In the genomic region with DNA sequence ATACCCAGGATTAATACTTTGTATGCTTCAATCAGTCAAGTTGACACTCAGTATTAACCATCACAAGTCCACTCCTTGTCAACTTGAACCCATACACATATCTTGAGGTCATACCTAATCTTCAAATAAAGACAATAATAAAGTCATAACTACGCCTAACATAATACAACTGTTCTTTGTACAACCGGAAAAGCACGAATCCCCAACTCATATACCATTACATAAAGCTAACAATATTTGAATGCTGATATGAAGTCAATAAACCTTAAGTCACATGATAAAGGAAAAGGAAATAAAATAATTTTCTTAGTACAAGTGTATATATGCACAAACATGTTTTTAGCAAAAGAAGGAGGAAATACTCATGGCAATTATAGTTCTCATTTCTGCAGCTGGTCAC, we compare ENCODE assay signal across 35 cellular contexts.
DNase-seq lines count a peak whose midpoint lies in the region; ATAC-seq, FAIRE-seq and TF ChIP-seq lines count a peak whose summit lies in the region.
"Had no signal": no experiment of that assay in that cellular context is flagged by ENCODE, and none has a peak within 500 bp of the region (broad histone marks: within the 10 kb centered on the region; RNA-seq: fewer than 3 reads in every experiment).

No MANE protein-coding gene starts in this region.

- no peak overlapping the region for H3K4me2 ChIP-seq in Karpas-422 (ENCODE audit: low read depth, low read length, poor library complexity, severe bottlenecking)
- H3K4me2 ChIP-seq: A549; BLaER1; BLaER1 treated with 17β-estradiol and CSF1 and Interleukin-3, amounts not matched to agents 10 nM and 100 nM had no signal

- H3K27me3 ChIP-seq in Karpas-422 (ENCODE audit: low read length) (no peaks in the 10 kb centered on the region), brain microvascular endothelial cell (replicated peaks) (no peaks in the 10 kb centered on the region)
- H3K27me3 ChIP-seq: BE2C; BLaER1; BLaER1 treated with 17β-estradiol and CSF1 and Interleukin-3, amounts not matched to agents 10 nM and 100 nM had no signal

- intact Hi-C loops in left colon (cut with DNase I, micrococcal nuclease) = no loop called here
- intact Hi-C loops in mucosa of descending colon (cut with DNase I, micrococcal nuclease) = no loop called here

- no peak for DNase-seq in Karpas-422
- no peak for DNase-seq in left colon
- DNase-seq in mucosa of descending colon = peak in 1 of 3 donors; percentile 14
- DNase-seq in activated CD8-positive, alpha-beta memory T cell treated with anti-CD3 and anti-CD28 coated beads, Interleukin-2, amount 50 U/mL, for 4 hours = no peak
- no peak for DNase-seq in germinal center (ENCODE audit: low spot score)
- DNase-seq in inferior parietal cortex (ENCODE audit: extremely low spot score) = no peak
- no peak for DNase-seq in brain microvascular endothelial cell
- DNase-seq: 8988T; ACHN; AML-193; BE2C; C1 segment of cervical spinal cord; Caco-2; Calu3; CD4-positive, alpha-beta memory T cell; CD4-positive, alpha-beta T cell; CD4-positive, CD25-positive, alpha-beta regulatory T cell; CD8-positive, alpha-beta memory T cell; CD8-positive, alpha-beta T cell; COR-L47; DMS 273 treated with DMSO at 0.1 percent for 48 hours; DMS153; DMS53; DMS79; DMS79 treated with DMSO at 0.1 percent for 48 hours; DND-41; EL had no signal

- H3K9me3 ChIP-seq in Karpas-422 (ENCODE audit: low read length) = no peaks in the 10 kb centered on the region; the same call in 1 of the 2 replicates
- peaks cover 23% of the 10 kb centered on the region for H3K9me3 ChIP-seq in mucosa of descending colon
- H3K9me3 ChIP-seq: BE2C, Caco-2 had no signal

- no peaks in the 10 kb centered on the region for H4K20me1 ChIP-seq in Karpas-422 (ENCODE audit: insufficient read depth, low read depth, low read length)
- H4K20me1 ChIP-seq: BLaER1; BLaER1 treated with 17β-estradiol and CSF1 and Interleukin-3, amounts not matched to agents 10 nM and 100 nM had no signal

- no peaks in the 10 kb centered on the region for H3K36me3 ChIP-seq in Karpas-422 (ENCODE audit: insufficient read depth, low read length)
- H3K36me3 ChIP-seq in mucosa of descending colon (ENCODE audit: low read depth) = no peaks in the 10 kb centered on the region
- no peaks in the 10 kb centered on the region for H3K36me3 ChIP-seq in brain microvascular endothelial cell (replicated peaks)
- H3K36me3 ChIP-seq: BE2C; BLaER1; BLaER1 treated with 17β-estradiol and CSF1 and Interleukin-3, amounts not matched to agents 10 nM and 100 nM had no signal

- in situ Hi-C loops in brain microvascular endothelial cell (cut with HindIII; ENCODE audit: low pct_ligation_motif_present, low sequenced_read_pairs) = no loop called here

- TF ChIP-seq CTCF in mucosa of descending colon (IDR thresholded peaks at IDR 0.05) (no peak), brain microvascular endothelial cell (IDR thresholded peaks at IDR 0.05; ENCODE audit: low read depth, low read length, missing control alignments) (no peak)

- FAIRE-seq in colon (lab: Jason Lieb, UNC) = peak; percentile 43
- FAIRE-seq: A204.1, A549, D721Med had no signal

- ATAC-seq in left colon (peak; percentile 92), mucosa of descending colon (peak; percentile 66)
- ATAC-seq: A549; CD8-positive, alpha-beta T cell had no signal

- no peak overlapping the region for H3K27ac ChIP-seq in Karpas-422 (ENCODE audit: low read length)
- no peak overlapping the region for H3K27ac ChIP-seq in brain microvascular endothelial cell
- H3K27ac ChIP-seq: 22Rv1; A549; BLaER1; BLaER1 treated with 17β-estradiol and CSF1 and Interleukin-3, amounts not matched to agents 10 nM and 100 nM; C4-2B had no signal

- H3K9ac ChIP-seq in Karpas-422 (ENCODE audit: low read length) = no peak overlapping the region
- H3K9ac ChIP-seq: BLaER1; BLaER1 treated with 17β-estradiol and CSF1 and Interleukin-3, amounts not matched to agents 10 nM and 100 nM had no signal

- H3K4me3 ChIP-seq in Karpas-422 (ENCODE audit: low read length) (no peak overlapping the region), mucosa of descending colon (no peak overlapping the region), brain microvascular endothelial cell (ENCODE audit: low read depth, low read length) (no peak overlapping the region)
- H3K4me3 ChIP-seq: A549; BLaER1; BLaER1 treated with 17β-estradiol and CSF1 and Interleukin-3, amounts not matched to agents 10 nM and 100 nM had no signal

- 0 out of 2 replicates have a peak overlapping the region, but pooled peaks have one; percentile 42 for H2AFZ ChIP-seq in Karpas-422 (ENCODE audit: low read length)

- H3K4me1 ChIP-seq in Karpas-422 (ENCODE audit: low read length) (no peaks in the 10 kb centered on the region), mucosa of descending colon (ENCODE audit: low read depth) (peaks cover 5% of the 10 kb centered on the region)
- H3K4me1 ChIP-seq: A549; BE2C; BLaER1; BLaER1 treated with 17β-estradiol and CSF1 and Interleukin-3, amounts not matched to agents 10 nM and 100 nM; Caco-2 had no signal

- H3K9me2 ChIP-seq in Karpas-422 (replicated peaks; ENCODE audit: insufficient read depth, low read length) = no peaks in the 10 kb centered on the region

- H3K79me2 ChIP-seq in Karpas-422 (ENCODE audit: low read length) = no peaks in the 10 kb centered on the region
